1 cellular context compared by ENCODE assay signal in the genomic region with DNA sequence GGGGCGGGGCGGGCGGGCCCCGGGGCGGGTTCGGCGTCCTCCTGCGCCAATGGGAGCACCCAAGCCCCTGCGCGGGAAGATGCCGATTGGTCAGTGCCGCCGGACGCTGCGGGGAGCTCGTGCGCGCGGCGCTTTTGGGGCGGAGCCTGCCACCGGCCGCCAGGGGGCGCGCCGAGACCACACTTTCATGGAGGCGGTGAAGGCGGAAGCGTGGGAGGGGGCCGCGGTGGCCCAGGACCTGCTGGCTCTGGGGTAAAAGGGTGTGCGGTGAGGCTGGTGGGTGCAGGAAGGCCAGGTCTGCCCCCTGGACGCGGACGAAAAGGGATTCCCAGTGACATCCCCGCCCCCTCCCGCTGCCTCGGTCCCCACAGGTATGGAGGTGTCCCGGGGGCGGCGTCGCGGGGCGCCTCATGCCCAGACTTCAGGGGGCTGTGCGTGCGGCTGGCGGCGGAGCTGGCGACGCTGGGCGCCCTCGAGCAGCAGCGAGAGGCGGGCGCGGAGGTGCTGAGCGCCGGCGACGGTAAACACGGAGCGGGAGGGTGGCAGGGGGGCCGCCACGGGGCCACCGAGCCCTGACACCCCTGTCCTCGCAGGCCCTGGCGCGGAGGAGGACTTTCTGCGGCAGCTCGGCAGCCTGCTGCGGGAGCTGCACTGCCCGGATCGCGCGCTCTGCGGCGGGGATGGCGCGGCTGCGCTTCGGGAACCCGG.
TF ChIP-seq lines count a peak whose summit lies in the region.

A gene (plus strand): TSS at position 127 of the 708 bp plus-strand sequence. CDS start 61 bp downstream, at position 188.

TF ChIP-seq in HEK293, 187 proteins besides CTCF, POLR2A, EP300 and RAD21 (continued from another document and continues in another):
- TF ChIP-seq, protein P1, sequence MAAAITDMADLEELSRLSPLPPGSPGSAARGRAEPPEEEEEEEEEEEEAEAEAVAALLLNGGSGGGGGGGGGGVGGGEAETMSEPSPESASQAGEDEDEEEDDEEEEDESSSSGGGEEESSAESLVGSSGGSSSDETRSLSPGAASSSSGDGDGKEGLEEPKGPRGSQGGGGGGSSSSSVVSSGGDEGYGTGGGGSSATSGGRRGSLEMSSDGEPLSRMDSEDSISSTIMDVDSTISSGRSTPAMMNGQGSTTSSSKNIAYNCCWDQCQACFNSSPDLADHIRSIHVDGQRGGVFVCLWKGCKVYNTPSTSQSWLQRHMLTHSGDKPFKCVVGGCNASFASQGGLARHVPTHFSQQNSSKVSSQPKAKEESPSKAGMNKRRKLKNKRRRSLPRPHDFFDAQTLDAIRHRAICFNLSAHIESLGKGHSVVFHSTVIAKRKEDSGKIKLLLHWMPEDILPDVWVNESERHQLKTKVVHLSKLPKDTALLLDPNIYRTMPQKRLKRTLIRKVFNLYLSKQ (tag by site-specific recombination; IDR thresholded peaks at IDR 0.05; ENCODE audit: borderline replicate concordance): no peak
- TF ChIP-seq KLF1 (tag by site-specific recombination; IDR thresholded peaks at IDR 0.05): peak; percentile 93
- peak; percentile 98 for TF ChIP-seq ZXDB (tag by site-specific recombination; IDR thresholded peaks at IDR 0.05)
- no peak for TF ChIP-seq ZNF138 (tag by site-specific recombination; IDR thresholded peaks at IDR 0.05; ENCODE audit: borderline replicate concordance)
- TF ChIP-seq ZBTB20 (tag by site-specific recombination; IDR thresholded peaks at IDR 0.05): peak; percentile 95
- no peak for TF ChIP-seq ZNF184 (tag by site-specific recombination; IDR thresholded peaks at IDR 0.05)
- TF ChIP-seq ZNF169 (tag by site-specific recombination; IDR thresholded peaks at IDR 0.05): peak; percentile 54; the same call in 1 of the 2 replicates
- TF ChIP-seq ZNF19 (tag by site-specific recombination; IDR thresholded peaks at IDR 0.05; ENCODE audit: low read depth): no peak
- no peak for TF ChIP-seq HOXA7 (CRISPR knock-in tag; IDR thresholded peaks at IDR 0.05; ENCODE audit: borderline replicate concordance)
- no peak; the same call in 1 of the 2 replicates for TF ChIP-seq OSR2 (tag by site-specific recombination; IDR thresholded peaks at IDR 0.05)
- TF ChIP-seq ZSCAN23 (tag by site-specific recombination; IDR thresholded peaks at IDR 0.05): 0 out of 2 replicates have a peak, but pooled peaks have one; percentile 52
- no peak for TF ChIP-seq ZNF114 (tag by site-specific recombination; IDR thresholded peaks at IDR 0.05)
- TF ChIP-seq ZNF843 (tag by site-specific recombination; IDR thresholded peaks at IDR 0.05): peak; percentile 66
- TF ChIP-seq, protein P2, sequence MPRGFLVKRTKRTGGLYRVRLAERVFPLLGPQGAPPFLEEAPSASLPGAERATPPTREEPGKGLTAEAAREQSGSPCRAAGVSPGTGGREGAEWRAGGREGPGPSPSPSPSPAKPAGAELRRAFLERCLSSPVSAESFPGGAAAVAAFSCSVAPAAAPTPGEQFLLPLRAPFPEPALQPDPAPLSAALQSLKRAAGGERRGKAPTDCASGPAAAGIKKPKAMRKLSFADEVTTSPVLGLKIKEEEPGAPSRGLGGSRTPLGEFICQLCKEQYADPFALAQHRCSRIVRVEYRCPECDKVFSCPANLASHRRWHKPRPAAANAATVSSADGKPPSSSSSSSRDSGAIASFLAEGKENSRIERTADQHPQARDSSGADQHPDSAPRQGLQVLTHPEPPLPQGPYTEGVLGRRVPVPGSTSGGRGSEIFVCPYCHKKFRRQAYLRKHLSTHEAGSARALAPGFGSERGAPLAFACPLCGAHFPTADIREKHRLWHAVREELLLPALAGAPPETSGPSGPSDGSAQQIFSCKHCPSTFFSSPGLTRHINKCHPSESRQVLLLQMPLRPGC (tag by site-specific recombination; IDR thresholded peaks at IDR 0.05): peak; percentile 73; the same call in 1 of the 2 replicates
- peak; percentile 91 for TF ChIP-seq ZNF423 (tag by site-specific recombination; IDR thresholded peaks at IDR 0.05)
- TF ChIP-seq ZBTB21 (tag by site-specific recombination; IDR thresholded peaks at IDR 0.05): peak; percentile 23; the same call in 1 of the 2 replicates
- TF ChIP-seq, protein P3, sequence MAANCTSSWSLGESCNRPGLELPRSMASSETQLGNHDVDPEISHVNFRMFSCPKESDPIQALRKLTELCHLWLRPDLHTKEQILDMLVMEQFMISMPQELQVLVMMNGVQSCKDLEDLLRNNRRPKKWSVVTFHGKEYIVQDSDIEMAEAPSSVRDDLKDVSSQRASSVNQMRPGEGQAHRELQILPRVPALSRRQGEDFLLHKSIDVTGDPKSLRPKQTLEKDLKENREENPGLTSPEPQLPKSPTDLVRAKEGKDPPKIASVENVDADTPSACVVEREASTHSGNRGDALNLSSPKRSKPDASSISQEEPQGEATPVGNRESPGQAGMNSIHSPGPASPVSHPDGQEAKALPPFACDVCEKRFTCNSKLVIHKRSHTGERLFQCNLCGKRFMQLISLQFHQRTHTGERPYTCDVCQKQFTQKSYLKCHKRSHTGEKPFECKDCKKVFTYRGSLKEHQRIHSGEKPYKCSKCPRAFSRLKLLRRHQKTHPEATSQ (tag by site-specific recombination; IDR thresholded peaks at IDR 0.05): peak; percentile 83
- TF ChIP-seq ZNF777 (tag by site-specific recombination; IDR thresholded peaks at IDR 0.05; ENCODE audit: borderline replicate concordance): peak; percentile 66
- TF ChIP-seq ZFP69B (tag by site-specific recombination; IDR thresholded peaks at IDR 0.05): peak; percentile 80
- TF ChIP-seq, protein P4, sequence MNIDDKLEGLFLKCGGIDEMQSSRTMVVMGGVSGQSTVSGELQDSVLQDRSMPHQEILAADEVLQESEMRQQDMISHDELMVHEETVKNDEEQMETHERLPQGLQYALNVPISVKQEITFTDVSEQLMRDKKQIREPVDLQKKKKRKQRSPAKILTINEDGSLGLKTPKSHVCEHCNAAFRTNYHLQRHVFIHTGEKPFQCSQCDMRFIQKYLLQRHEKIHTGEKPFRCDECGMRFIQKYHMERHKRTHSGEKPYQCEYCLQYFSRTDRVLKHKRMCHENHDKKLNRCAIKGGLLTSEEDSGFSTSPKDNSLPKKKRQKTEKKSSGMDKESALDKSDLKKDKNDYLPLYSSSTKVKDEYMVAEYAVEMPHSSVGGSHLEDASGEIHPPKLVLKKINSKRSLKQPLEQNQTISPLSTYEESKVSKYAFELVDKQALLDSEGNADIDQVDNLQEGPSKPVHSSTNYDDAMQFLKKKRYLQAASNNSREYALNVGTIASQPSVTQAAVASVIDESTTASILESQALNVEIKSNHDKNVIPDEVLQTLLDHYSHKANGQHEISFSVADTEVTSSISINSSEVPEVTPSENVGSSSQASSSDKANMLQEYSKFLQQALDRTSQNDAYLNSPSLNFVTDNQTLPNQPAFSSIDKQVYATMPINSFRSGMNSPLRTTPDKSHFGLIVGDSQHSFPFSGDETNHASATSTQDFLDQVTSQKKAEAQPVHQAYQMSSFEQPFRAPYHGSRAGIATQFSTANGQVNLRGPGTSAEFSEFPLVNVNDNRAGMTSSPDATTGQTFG (tag by site-specific recombination; IDR thresholded peaks at IDR 0.05; ENCODE audit: borderline replicate concordance): no peak; the same call in 1 of the 2 replicates
- TF ChIP-seq ZNF558 (tag by site-specific recombination; IDR thresholded peaks at IDR 0.05): no peak
- no peak for TF ChIP-seq ZNF544 (tag by site-specific recombination; IDR thresholded peaks at IDR 0.05)
- TF ChIP-seq, protein P5, sequence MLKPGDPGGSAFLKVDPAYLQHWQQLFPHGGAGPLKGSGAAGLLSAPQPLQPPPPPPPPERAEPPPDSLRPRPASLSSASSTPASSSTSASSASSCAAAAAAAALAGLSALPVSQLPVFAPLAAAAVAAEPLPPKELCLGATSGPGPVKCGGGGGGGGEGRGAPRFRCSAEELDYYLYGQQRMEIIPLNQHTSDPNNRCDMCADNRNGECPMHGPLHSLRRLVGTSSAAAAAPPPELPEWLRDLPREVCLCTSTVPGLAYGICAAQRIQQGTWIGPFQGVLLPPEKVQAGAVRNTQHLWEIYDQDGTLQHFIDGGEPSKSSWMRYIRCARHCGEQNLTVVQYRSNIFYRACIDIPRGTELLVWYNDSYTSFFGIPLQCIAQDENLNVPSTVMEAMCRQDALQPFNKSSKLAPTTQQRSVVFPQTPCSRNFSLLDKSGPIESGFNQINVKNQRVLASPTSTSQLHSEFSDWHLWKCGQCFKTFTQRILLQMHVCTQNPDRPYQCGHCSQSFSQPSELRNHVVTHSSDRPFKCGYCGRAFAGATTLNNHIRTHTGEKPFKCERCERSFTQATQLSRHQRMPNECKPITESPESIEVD (tag by site-specific recombination; IDR thresholded peaks at IDR 0.05): no peak
- TF ChIP-seq ZBTB1 (tag by site-specific recombination; IDR thresholded peaks at IDR 0.05): peak; percentile 62; the same call in 1 of the 2 replicates
- TF ChIP-seq ZNF202 (tag by site-specific recombination; IDR thresholded peaks at IDR 0.05; ENCODE audit: borderline replicate concordance): no peak
- no peak for TF ChIP-seq TRIM28 (IDR thresholded peaks at IDR 0.05; ENCODE audit: borderline replicate concordance, low read length)
- no peak; the same call in 1 of the 2 replicates for TF ChIP-seq ZNF677 (tag by site-specific recombination; IDR thresholded peaks at IDR 0.05)
- TF ChIP-seq REPIN1 (tag by site-specific recombination; IDR thresholded peaks at IDR 0.05; ENCODE audit: low read depth): peak; percentile 59
- TF ChIP-seq MEIS1 (CRISPR knock-in tag; IDR thresholded peaks at IDR 0.05; ENCODE audit: borderline replicate concordance): no peak
- peak; percentile 99 for TF ChIP-seq SP3 (tag by site-specific recombination; IDR thresholded peaks at IDR 0.05)
- TF ChIP-seq SP7 (tag by site-specific recombination; IDR thresholded peaks at IDR 0.05): peak; percentile 96
- no peak for TF ChIP-seq ZNF521 (tag by site-specific recombination; IDR thresholded peaks at IDR 0.05)
- TF ChIP-seq ZNF221 (tag by site-specific recombination; IDR thresholded peaks at IDR 0.05; ENCODE audit: borderline replicate concordance): 0 out of 2 replicates have a peak, but pooled peaks have one; percentile 57
- TF ChIP-seq, protein P6, sequence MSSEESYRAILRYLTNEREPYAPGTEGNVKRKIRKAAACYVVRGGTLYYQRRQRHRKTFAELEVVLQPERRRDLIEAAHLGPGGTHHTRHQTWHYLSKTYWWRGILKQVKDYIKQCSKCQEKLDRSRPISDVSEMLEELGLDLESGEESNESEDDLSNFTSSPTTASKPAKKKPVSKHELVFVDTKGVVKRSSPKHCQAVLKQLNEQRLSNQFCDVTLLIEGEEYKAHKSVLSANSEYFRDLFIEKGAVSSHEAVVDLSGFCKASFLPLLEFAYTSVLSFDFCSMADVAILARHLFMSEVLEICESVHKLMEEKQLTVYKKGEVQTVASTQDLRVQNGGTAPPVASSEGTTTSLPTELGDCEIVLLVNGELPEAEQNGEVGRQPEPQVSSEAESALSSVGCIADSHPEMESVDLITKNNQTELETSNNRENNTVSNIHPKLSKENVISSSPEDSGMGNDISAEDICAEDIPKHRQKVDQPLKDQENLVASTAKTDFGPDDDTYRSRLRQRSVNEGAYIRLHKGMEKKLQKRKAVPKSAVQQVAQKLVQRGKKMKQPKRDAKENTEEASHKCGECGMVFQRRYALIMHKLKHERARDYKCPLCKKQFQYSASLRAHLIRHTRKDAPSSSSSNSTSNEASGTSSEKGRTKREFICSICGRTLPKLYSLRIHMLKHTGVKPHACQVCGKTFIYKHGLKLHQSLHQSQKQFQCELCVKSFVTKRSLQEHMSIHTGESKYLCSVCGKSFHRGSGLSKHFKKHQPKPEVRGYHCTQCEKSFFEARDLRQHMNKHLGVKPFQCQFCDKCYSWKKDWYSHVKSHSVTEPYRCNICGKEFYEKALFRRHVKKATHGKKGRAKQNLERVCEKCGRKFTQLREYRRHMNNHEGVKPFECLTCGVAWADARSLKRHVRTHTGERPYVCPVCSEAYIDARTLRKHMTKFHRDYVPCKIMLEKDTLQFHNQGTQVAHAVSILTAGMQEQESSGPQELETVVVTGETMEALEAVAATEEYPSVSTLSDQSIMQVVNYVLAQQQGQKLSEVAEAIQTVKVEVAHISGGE (tag by site-specific recombination; conservative IDR thresholded peaks at IDR 0.05; ENCODE audit: low read depth): peak; percentile 60
- no peak for TF ChIP-seq ZNF548 (tag by site-specific recombination; IDR thresholded peaks at IDR 0.05)
- peak; percentile 95 for TF ChIP-seq KLF7 (tag by site-specific recombination; IDR thresholded peaks at IDR 0.05; ENCODE audit: borderline replicate concordance)
- no peak for TF ChIP-seq ZNF426 (tag by site-specific recombination; IDR thresholded peaks at IDR 0.05)
- TF ChIP-seq ZNF501 (tag by site-specific recombination; IDR thresholded peaks at IDR 0.05): peak; percentile 62; the same call in 1 of the 2 replicates
- TF ChIP-seq ZNF155 (tag by site-specific recombination; IDR thresholded peaks at IDR 0.05): no peak
- TF ChIP-seq ZNF529 (tag by site-specific recombination; IDR thresholded peaks at IDR 0.05; ENCODE audit: insufficient replicate concordance): no peak
- peak; percentile 94 for TF ChIP-seq SCRT2 (tag by site-specific recombination; IDR thresholded peaks at IDR 0.05)
- TF ChIP-seq ZNF157 (tag by site-specific recombination; IDR thresholded peaks at IDR 0.05): no peak
- peak; percentile 98 for TF ChIP-seq SP2 (tag by site-specific recombination; IDR thresholded peaks at IDR 0.05)
- TF ChIP-seq ZNF707 (tag by site-specific recombination; IDR thresholded peaks at IDR 0.05): no peak
- no peak for TF ChIP-seq ZNF596 (tag by site-specific recombination; IDR thresholded peaks at IDR 0.05)
- TF ChIP-seq ZNF248 (tag by site-specific recombination; IDR thresholded peaks at IDR 0.05): no peak
- peak; percentile 97 for TF ChIP-seq ZEB2 (tag by site-specific recombination; IDR thresholded peaks at IDR 0.05)
- TF ChIP-seq, protein P7, sequence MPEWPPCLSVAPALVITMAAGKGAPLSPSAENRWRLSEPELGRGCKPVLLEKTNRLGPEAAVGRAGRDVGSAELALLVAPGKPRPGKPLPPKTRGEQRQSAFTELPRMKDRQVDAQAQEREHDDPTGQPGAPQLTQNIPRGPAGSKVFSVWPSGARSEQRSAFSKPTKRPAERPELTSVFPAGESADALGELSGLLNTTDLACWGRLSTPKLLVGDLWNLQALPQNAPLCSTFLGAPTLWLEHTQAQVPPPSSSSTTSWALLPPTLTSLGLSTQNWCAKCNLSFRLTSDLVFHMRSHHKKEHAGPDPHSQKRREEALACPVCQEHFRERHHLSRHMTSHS (tag by site-specific recombination; IDR thresholded peaks at IDR 0.05): no peak
- TF ChIP-seq ZNF302 (tag by site-specific recombination; IDR thresholded peaks at IDR 0.05; ENCODE audit: low read depth): no peak
- TF ChIP-seq, protein P8, sequence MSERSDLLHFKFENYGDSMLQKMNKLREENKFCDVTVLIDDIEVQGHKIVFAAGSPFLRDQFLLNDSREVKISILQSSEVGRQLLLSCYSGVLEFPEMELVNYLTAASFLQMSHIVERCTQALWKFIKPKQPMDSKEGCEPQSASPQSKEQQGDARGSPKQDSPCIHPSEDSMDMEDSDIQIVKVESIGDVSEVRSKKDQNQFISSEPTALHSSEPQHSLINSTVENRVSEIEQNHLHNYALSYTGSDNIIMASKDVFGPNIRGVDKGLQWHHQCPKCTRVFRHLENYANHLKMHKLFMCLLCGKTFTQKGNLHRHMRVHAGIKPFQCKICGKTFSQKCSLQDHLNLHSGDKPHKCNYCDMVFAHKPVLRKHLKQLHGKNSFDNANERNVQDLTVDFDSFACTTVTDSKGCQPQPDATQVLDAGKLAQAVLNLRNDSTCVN (tag by site-specific recombination; optimal IDR thresholded peaks at IDR 0.05): peak; percentile 98
- peak; percentile 97 for TF ChIP-seq ZNF600 (tag by site-specific recombination; IDR thresholded peaks at IDR 0.05)
- peak; percentile 99 for TF ChIP-seq ZBTB7A (tag by site-specific recombination; IDR thresholded peaks at IDR 0.05; ENCODE audit: low read depth)
- TF ChIP-seq ZFP3 (tag by site-specific recombination; IDR thresholded peaks at IDR 0.05; ENCODE audit: low read depth): 0 out of 2 replicates have a peak, but pooled peaks have one; percentile 19
